ENCODE assay signal across 8 cellular contexts in genomic region chr3:8239718-8240698, GRCh38.
DNase-seq lines count a peak whose midpoint lies in the region; TF ChIP-seq lines count a peak whose summit lies in the region.

No MANE protein-coding gene starts in this region.

- no peaks in the 10 kb centered on the region for H3K36me3 Mint-ChIP-seq in endodermal cell (ENCODE audit: low read depth)

- no peak overlapping the region for H3K27ac Mint-ChIP-seq in endodermal cell

- peak; percentile 3 for DNase-seq in activated naive CD4-positive, alpha-beta T cell treated with Interleukin-2 at 50 U/mL for 16 hours
- DNase-seq in activated naive CD4-positive, alpha-beta T cell (lab: John Stamatoyannopoulos, UW) = no peak
- DNase-seq in HAP-1 (ENCODE audit: low spot score in 2 of 2) (peak; percentile 41 to 64), KG1 (lab: John Stamatoyannopoulos, UW) (peak; percentile 44), SW480 (ENCODE audit: low spot score) (peak; percentile 33), endodermal cell (peak; percentile 73), myocyte (ENCODE audit: low read depth) (peak; percentile 61), UCSD-AML1 (lab: John Stamatoyannopoulos, UW; ENCODE audit: unreplicated experiment) (no peak)

- TF ChIP-seq CTCF in endodermal cell (conservative IDR thresholded peaks at IDR 0.05) = peak; percentile 93

- H3K9me3 ChIP-seq in HAP-1 (no peaks in the 10 kb centered on the region), endodermal cell (ENCODE audit: control insufficient read depth, low read length) (peaks cover 9% of the 10 kb centered on the region)

- peaks cover 20% of the 10 kb centered on the region for H3K9me3 Mint-ChIP-seq in endodermal cell

- peaks cover 8% of the 10 kb centered on the region for H3K4me1 Mint-ChIP-seq in endodermal cell

- no peaks in the 10 kb centered on the region for H3K36me3 ChIP-seq in HAP-1 (replicated peaks)
- H3K36me3 ChIP-seq in endodermal cell (ENCODE audit: control insufficient read depth, insufficient read depth, low read length) = no peaks in the 10 kb centered on the region

- no peak overlapping the region for H3K4me3 ChIP-seq in HAP-1
- H3K4me3 ChIP-seq in endodermal cell (ENCODE audit: low read length) = no peak overlapping the region

- no peak overlapping the region for H3K4me3 Mint-ChIP-seq in endodermal cell

- H3K4me1 ChIP-seq in HAP-1 (no peaks in the 10 kb centered on the region), endodermal cell (ENCODE audit: control insufficient read depth, insufficient read depth, low read length) (no peaks in the 10 kb centered on the region)

- 96 to 100% methylated on average over 3 to 4 of the region's 4 CpGs for WGBS in endodermal cell (ENCODE audit: insufficient coverage in 1 of 2, insufficient read length in 1 of 2), 2 experiments

- no peak overlapping the region for H3K27ac ChIP-seq in endodermal cell (ENCODE audit: low read depth, low read length)

- in situ Hi-C loops in HAP-1 (cut with MboI; ENCODE audit: low sequenced_read_pairs) = no loop called here

- H3K27me3 ChIP-seq in HAP-1 (ENCODE audit: low read depth) = no peaks in the 10 kb centered on the region
- no peaks in the 10 kb centered on the region for H3K27me3 ChIP-seq in endodermal cell (ENCODE audit: control insufficient read depth, insufficient read depth, low read length, poor library complexity, severe bottlenecking)

- H3K9ac ChIP-seq in endodermal cell (ENCODE audit: extremely low read depth, low read length, poor library complexity, severe bottlenecking) = no peak overlapping the region

- H3K27me3 Mint-ChIP-seq in endodermal cell (ENCODE audit: insufficient read depth) = no peaks in the 10 kb centered on the region

Comparison
In these comparisons a context has a peak if more than half of its experiments do, and no peak if none do; other contexts are left out.
1. DNase-seq: peak in activated naive CD4-positive, alpha-beta T cell treated with Interleukin-2 at 50 U/mL for 16 hours (single experiment), HAP-1 (2 of 2), KG1 (single experiment), SW480 (single experiment), endodermal cell (single experiment) and myocyte (single experiment); none in activated naive CD4-positive, alpha-beta T cell (0 of 4) and UCSD-AML1 (single experiment).